In genomic region chr5:142472306-142472951, GRCh38 we compare ENCODE assay signal across 8 cellular contexts.
A peak's percentile ranks its signal among the peaks of the same experiment; 100 is the strongest.
DNase-seq lines count a peak whose midpoint lies in the region; ATAC-seq and TF ChIP-seq lines count a peak whose summit lies in the region.

No MANE protein-coding gene starts in this region.

- BruUV-seq in MCF 10A (replicated peaks; lab: Mats Ljungman, UMichigan): no TSS peak

- H3K4me3 Mint-ChIP-seq in MCF 10A (ENCODE audit: unreplicated experiment) (no peak overlapping the region), mesothelial cell of epicardium (no peak overlapping the region)
- H3K4me3 Mint-ChIP-seq in activated T-cell treated with anti-CD3 and anti-CD28 coated beads, Interleukin-2, amount 50 U/mL, for 4 hours: peak overlapping the region; percentile 24

- CTCF ChIA-PET in MCF 10A (lab: Yijun Ruan, JAX): interaction anchor here (0.8 kb wide), 1 partner anchor 320 kb away, joined by 3 read pairs; no protein-coding TSS in a partner anchor

- H3K9me3 Mint-ChIP-seq in MCF 10A (ENCODE audit: unreplicated experiment) (no peaks in the 10 kb centered on the region), mesothelial cell of epicardium (no peaks in the 10 kb centered on the region)
- no peaks in the 10 kb centered on the region for H3K9me3 Mint-ChIP-seq in activated T-cell treated with anti-CD3 and anti-CD28 coated beads, Interleukin-2, amount 50 U/mL, for 4 hours

- TF ChIP-seq CTCF in MCF 10A (IDR thresholded peaks at IDR 0.05; ENCODE audit: unreplicated experiment): no peak
- TF ChIP-seq CTCF in breast epithelium (IDR thresholded peaks at IDR 0.05): no peak
- no peak for TF ChIP-seq CTCF in upper lobe of right lung (IDR thresholded peaks at IDR 0.05)
- no peak for TF ChIP-seq CTCF in right atrium auricular region (IDR thresholded peaks at IDR 0.05)
- TF ChIP-seq CTCF in mesothelial cell of epicardium (IDR thresholded peaks at IDR 0.05; ENCODE audit: unreplicated experiment): no peak

- DNase-seq in MCF 10A (ENCODE audit: unreplicated experiment): peak; percentile 91
- DNase-seq in breast epithelium (ENCODE audit: low spot score in 2 of 2): no peak
- DNase-seq in activated T-cell treated with anti-CD3 and anti-CD28 coated beads, Interleukin-2, amount 50 U/mL, for 4 hours: peak; percentile 42
- peak; percentile 74 for DNase-seq in islet precursor cell
- DNase-seq in upper lobe of right lung: no peak
- no peak for DNase-seq in right atrium auricular region (ENCODE audit: low spot score)
- no peak for DNase-seq in hypothalamus (lab: John Stamatoyannopoulos, UW)
- DNase-seq in mesothelial cell of epicardium (ENCODE audit: low spot score in 2 of 2, unreplicated experiment in 2 of 2): no peak

- peak; percentile 95 to 98 for ATAC-seq in activated T-cell treated with anti-CD3 and anti-CD28 coated beads, Interleukin-2, amount 50 U/mL, for 4 hours
- ATAC-seq in upper lobe of right lung: peak; percentile 72

- no peak overlapping the region for H3K4me3 ChIP-seq in breast epithelium
- no peak overlapping the region for H3K4me3 ChIP-seq in upper lobe of right lung
- H3K4me3 ChIP-seq in right atrium auricular region: no peak overlapping the region

- peaks cover 30% of the 10 kb centered on the region for H3K4me1 Mint-ChIP-seq in MCF 10A (ENCODE audit: insufficient read depth, unreplicated experiment)
- peaks cover 27% of the 10 kb centered on the region for H3K4me1 Mint-ChIP-seq in activated T-cell treated with anti-CD3 and anti-CD28 coated beads, Interleukin-2, amount 50 U/mL, for 4 hours (ENCODE audit: low read depth)
- H3K4me1 Mint-ChIP-seq in mesothelial cell of epicardium: peaks cover 16% of the 10 kb centered on the region

- intact Hi-C loops in MCF 10A (cut with micrococcal nuclease): loop anchor here (2.0 kb wide), 2 partner anchors 76 to 148 kb away; partner anchors contain the start of gene SPRY4
- intact Hi-C loops in breast epithelium (cut with DNase I; ENCODE audit: low total_unique reads): no loop called here
- intact Hi-C loops in upper lobe of right lung (cut with DNase I): no loop called here

- H3K36me3 ChIP-seq in breast epithelium (no peaks in the 10 kb centered on the region), upper lobe of right lung (no peaks in the 10 kb centered on the region), right atrium auricular region (no peaks in the 10 kb centered on the region)

- H3K27me3 ChIP-seq in breast epithelium (no peaks in the 10 kb centered on the region), upper lobe of right lung (no peaks in the 10 kb centered on the region), right atrium auricular region (no peaks in the 10 kb centered on the region)

- no peaks in the 10 kb centered on the region for H3K9me3 ChIP-seq in breast epithelium
- no peaks in the 10 kb centered on the region for H3K9me3 ChIP-seq in upper lobe of right lung
- H3K9me3 ChIP-seq in right atrium auricular region: no peaks in the 10 kb centered on the region

- H3K27me3 Mint-ChIP-seq in MCF 10A (ENCODE audit: insufficient read depth, unreplicated experiment): no peaks in the 10 kb centered on the region
- H3K27me3 Mint-ChIP-seq in activated T-cell treated with anti-CD3 and anti-CD28 coated beads, Interleukin-2, amount 50 U/mL, for 4 hours (ENCODE audit: low read depth): no peaks in the 10 kb centered on the region
- H3K27me3 Mint-ChIP-seq in mesothelial cell of epicardium (ENCODE audit: low read depth): no peaks in the 10 kb centered on the region

- no peak overlapping the region for H3K27ac ChIP-seq in breast epithelium
- no peak overlapping the region for H3K27ac ChIP-seq in upper lobe of right lung
- no peak overlapping the region for H3K27ac ChIP-seq in right atrium auricular region

- H3K4me1 ChIP-seq in breast epithelium (no peaks in the 10 kb centered on the region), upper lobe of right lung (no peaks in the 10 kb centered on the region), right atrium auricular region (no peaks in the 10 kb centered on the region)

- H3K36me3 Mint-ChIP-seq in MCF 10A (ENCODE audit: insufficient read depth, unreplicated experiment) (no peaks in the 10 kb centered on the region), mesothelial cell of epicardium (peaks cover 2% of the 10 kb centered on the region)
- no peaks in the 10 kb centered on the region for H3K36me3 Mint-ChIP-seq in activated T-cell treated with anti-CD3 and anti-CD28 coated beads, Interleukin-2, amount 50 U/mL, for 4 hours (ENCODE audit: insufficient read depth)

- H3K27ac Mint-ChIP-seq in MCF 10A (ENCODE audit: low read depth, unreplicated experiment) (peak overlapping the region; percentile 84), mesothelial cell of epicardium (no peak overlapping the region)

- no peak for TF ChIP-seq POLR2A in breast epithelium (IDR thresholded peaks at IDR 0.05)

- POLR2A ChIA-PET in MCF 10A (lab: Yijun Ruan, JAX): interaction anchor here (0.6 to 0.9 kb wide), 5 partner anchors 9 to 150 kb away, joined by 3 read pairs; partner anchors contain the start of gene SPRY4

Comparison
In these comparisons a context has a peak if more than half of its experiments do, and no peak if none do; other contexts are left out.
1. DNase-seq: peak in MCF 10A (single experiment), activated T-cell treated with anti-CD3 and anti-CD28 coated beads, Interleukin-2, amount 50 U/mL, for 4 hours (single experiment) and islet precursor cell (single experiment); none in breast epithelium (0 of 2), upper lobe of right lung (single experiment), right atrium auricular region (single experiment), hypothalamus (0 of 51) and mesothelial cell of epicardium (0 of 2).